ENCODE assay signal across 23 cellular contexts in genomic region chr12:112607427-112607826, GRCh38.
"Had no signal": no experiment of that assay in that cellular context is flagged by ENCODE, and none has a peak within 500 bp of the region (broad histone marks: within the 10 kb centered on the region; RNA-seq: fewer than 3 reads in every experiment).

No MANE protein-coding gene starts in this region.

- H3K4me1 ChIP-seq: right atrium auricular region, right lobe of liver, transverse colon had no signal

- H3K4me1 Mint-ChIP-seq: naive thymus-derived CD4-positive, alpha-beta T cell; stimulated activated memory B cell treated with anti-CD40 and anti-IgM and Interleukin-4, amounts not matched to agents 10 μg/mL and 1 μg/mL and 100 μg/mL, for 72 hours; stimulated activated naive CD8-positive, alpha-beta T cell treated with anti-CD3 and anti-CD28 coated beads, Interleukin-15, amount 100 ng/mL, for 72 hours had no signal

- H3K9me3 Mint-ChIP-seq: natural killer cell treated with Interleukin-12 subunit alpha and Interleukin-12 subunit beta and Interleukin-15 and Interleukin-18, amount 100 ng/mL, for 72 hours; stimulated activated memory B cell treated with anti-CD40 and anti-IgM and Interleukin-4, amounts not matched to agents 10 μg/mL and 1 μg/mL and 100 μg/mL, for 72 hours had no signal

- H3K27me3 ChIP-seq: ovary, right atrium auricular region, right lobe of liver, upper lobe of left lung had no signal

- H3K27ac ChIP-seq: ovary, right atrium auricular region, right lobe of liver, transverse colon had no signal

- DNase-seq: hippocampal formation; kidney glomerular epithelial cell; left cardiac atrium; midbrain; mucosa of descending colon; naive thymus-derived CD4-positive, alpha-beta T cell; ovary; right lobe of liver; stimulated activated CD4-positive, alpha-beta T cell treated with anti-CD3 and anti-CD28 coated beads, Interleukin-1b, Interleukin-23, amount 100 ng/mL, for 48 hours; stimulated activated CD4-positive, alpha-beta T cell treated with anti-CD3 and anti-CD28 coated beads, Interleukin-2, amount 100 ng/mL, for 48 hours; stimulated activated CD4-positive, alpha-beta T cell treated with anti-CD3 and anti-CD28 coated beads, Interleukin-4, amount 100 ng/mL, for 4 hours; stimulated activated CD8-positive, alpha-beta memory T cell treated with anti-CD3 and anti-CD28 coated beads, Interleukin-4, amount 100 ng/mL, for 48 hours; stimulated activated naive CD4-positive, alpha-beta T cell treated with Interleukin-2 at 50 U/mL for 16 hours; stimulated activated naive CD8-positive, alpha-beta T cell treated with anti-CD3 and anti-CD28 coated beads, Interleukin-15, amount 100 ng/mL, for 72 hours; substantia nigra; transverse colon had no signal

- H3K36me3 Mint-ChIP-seq: naive thymus-derived CD4-positive, alpha-beta T cell; natural killer cell treated with Interleukin-12 subunit alpha and Interleukin-12 subunit beta and Interleukin-15 and Interleukin-18, amount 100 ng/mL, for 72 hours; stimulated activated memory B cell treated with anti-CD40 and anti-IgM and Interleukin-4, amounts not matched to agents 10 μg/mL and 1 μg/mL and 100 μg/mL, for 72 hours had no signal

- H3K4me3 ChIP-seq: lung, mucosa of descending colon, ovary, right atrium auricular region, right lobe of liver, smooth muscle cell, transverse colon, upper lobe of left lung had no signal

- H3K27ac Mint-ChIP-seq: naive thymus-derived CD4-positive, alpha-beta T cell; natural killer cell treated with Interleukin-12 subunit alpha and Interleukin-12 subunit beta and Interleukin-15 and Interleukin-18, amount 100 ng/mL, for 72 hours; progenitor cell of endocrine pancreas; stimulated activated memory B cell treated with anti-CD40 and anti-IgM and Interleukin-4, amounts not matched to agents 10 μg/mL and 1 μg/mL and 100 μg/mL, for 72 hours; stimulated activated naive CD8-positive, alpha-beta T cell treated with anti-CD3 and anti-CD28 coated beads, Interleukin-15, amount 100 ng/mL, for 72 hours had no signal

- H3K36me3 ChIP-seq: ovary, right atrium auricular region, right lobe of liver, transverse colon, upper lobe of left lung had no signal

- H3K9me3 ChIP-seq: mucosa of descending colon, ovary, right atrium auricular region, right lobe of liver, transverse colon, upper lobe of left lung had no signal

- H3K4me3 Mint-ChIP-seq: naive thymus-derived CD4-positive, alpha-beta T cell; natural killer cell treated with Interleukin-12 subunit alpha and Interleukin-12 subunit beta and Interleukin-15 and Interleukin-18, amount 100 ng/mL, for 72 hours; stimulated activated memory B cell treated with anti-CD40 and anti-IgM and Interleukin-4, amounts not matched to agents 10 μg/mL and 1 μg/mL and 100 μg/mL, for 72 hours; stimulated activated naive CD8-positive, alpha-beta T cell treated with anti-CD3 and anti-CD28 coated beads, Interleukin-15, amount 100 ng/mL, for 72 hours had no signal
